26 cellular contexts compared by ENCODE assay signal in the genomic region with DNA sequence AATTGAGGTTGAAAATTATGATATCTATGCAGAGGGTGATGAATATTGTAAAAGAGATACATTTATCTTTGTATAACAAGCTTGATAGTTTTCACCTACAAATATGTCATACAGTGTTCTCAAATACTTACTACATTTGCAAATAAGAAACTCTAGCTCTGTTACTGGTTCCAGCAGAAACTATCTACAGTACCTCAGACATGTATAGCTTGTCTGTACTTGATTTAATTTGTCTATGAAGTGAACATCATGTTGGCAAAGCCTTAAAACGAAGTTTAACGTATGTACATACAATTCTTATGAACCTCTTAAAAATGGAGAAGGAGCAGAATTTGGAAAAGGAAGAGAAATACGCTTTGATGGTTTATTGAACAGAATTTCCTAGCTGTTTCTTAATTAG.
A peak's percentile ranks its signal among the peaks of the same experiment; 100 is the strongest.
DNase-seq lines count a peak whose midpoint lies in the region; ATAC-seq, FAIRE-seq and TF ChIP-seq lines count a peak whose summit lies in the region.
"Had no signal": no experiment of that assay in that cellular context is flagged by ENCODE, and none has a peak within 500 bp of the region (broad histone marks: within the 10 kb centered on the region; RNA-seq: fewer than 3 reads in every experiment).

No MANE protein-coding gene starts in this region.

- H3K4me1 Mint-ChIP-seq in MCF 10A (ENCODE audit: insufficient read depth, unreplicated experiment): peaks cover 16% of the 10 kb centered on the region
- H3K4me1 Mint-ChIP-seq: CD8-positive, alpha-beta memory T cell had no signal

- BruUV-seq in mammary epithelial cell (replicated peaks; lab: Mats Ljungman, UMichigan) (no TSS peak), MCF 10A (replicated peaks; lab: Mats Ljungman, UMichigan) (no TSS peak)

- H3K79me2 ChIP-seq in mammary epithelial cell (ENCODE audit: insufficient read depth, low read length): no peaks in the 10 kb centered on the region

- H3K27ac ChIP-seq in mammary epithelial cell (ENCODE audit: insufficient read depth, low read depth, low read length) (no peak overlapping the region), foreskin keratinocyte (peak overlapping the region; percentile 44)
- H3K27ac ChIP-seq: BLaER1 treated with 17β-estradiol and CSF1 and Interleukin-3, amounts not matched to agents 10 nM and 100 nM; GM23248 had no signal

- dilution Hi-C loops in mammary epithelial cell (cut with HindIII; ENCODE audit: low sequenced_read_pairs): no loop called here

- WGBS in mammary epithelial cell (ENCODE audit: low coverage, missing lambda C conversion rate): 87% methylated on average over 3 of the region's 3 CpGs

- no peak overlapping the region for H3K27ac Mint-ChIP-seq in MCF 10A (ENCODE audit: low read depth, unreplicated experiment)
- H3K27ac Mint-ChIP-seq: CD14-positive monocyte; CD4-positive, alpha-beta T cell; CD8-positive, alpha-beta memory T cell had no signal

- H3K9ac ChIP-seq in mammary epithelial cell (ENCODE audit: insufficient read depth, low read length): no peak overlapping the region
- H3K9ac ChIP-seq: BLaER1 treated with 17β-estradiol and CSF1 and Interleukin-3, amounts not matched to agents 10 nM and 100 nM; GM23248 had no signal

- H3K27me3 ChIP-seq in mammary epithelial cell (ENCODE audit: insufficient read depth, low read length): no peaks in the 10 kb centered on the region
- no peaks in the 10 kb centered on the region for H3K27me3 ChIP-seq in bronchial epithelial cell (ENCODE audit: control insufficient read depth, insufficient read depth, low read length)
- no peaks in the 10 kb centered on the region for H3K27me3 ChIP-seq in foreskin keratinocyte
- H3K27me3 ChIP-seq: BE2C; BLaER1 treated with 17β-estradiol and CSF1 and Interleukin-3, amounts not matched to agents 10 nM and 100 nM had no signal

- no peak overlapping the region for H3K4me3 Mint-ChIP-seq in MCF 10A (ENCODE audit: unreplicated experiment)
- H3K4me3 Mint-ChIP-seq: CD14-positive monocyte; CD4-positive, alpha-beta T cell; CD8-positive, alpha-beta memory T cell had no signal

- intact Hi-C loops in mammary epithelial cell (cut with micrococcal nuclease) (no loop called here), MCF 10A (cut with micrococcal nuclease) (loop anchor here (2.0 kb wide), 2 partner anchors 35 to 201 kb away; a partner anchor contains a TSS)

- DNase-seq in mammary epithelial cell (peak; percentile 29), MCF 10A (ENCODE audit: unreplicated experiment) (no peak), bronchial epithelial cell (ENCODE audit: low read depth) (peak; percentile 81), foreskin keratinocyte (peak in 1 of 2 donors; percentile 68), kidney glomerular epithelial cell (lab: John Stamatoyannopoulos, UW) (no peak), cerebellar nuclear complex (lab: John Stamatoyannopoulos, UW) (no peak)
- DNase-seq: 8988T; ACHN; AML-193; BE2C; CD4-positive, alpha-beta T cell; CD8-positive, alpha-beta memory T cell; DMS 273 treated with DMSO at 0.1 percent for 48 hours; DMS79; EL; GDM1; GM23248; H7; HCEC 1CT had no signal

- no peak overlapping the region for H3K4me3 ChIP-seq in mammary epithelial cell (replicated peaks in 1 of 3; ENCODE audit: insufficient read depth in 1 of 3, low read depth in 2 of 3, low read length in 3 of 3)
- H3K4me3 ChIP-seq in bronchial epithelial cell (ENCODE audit: low read depth, low read length): no peak overlapping the region
- H3K4me3 ChIP-seq: A549; BLaER1 treated with 17β-estradiol and CSF1 and Interleukin-3, amounts not matched to agents 10 nM and 100 nM; GM12878; GM23248 had no signal

- TF ChIP-seq CTCF in mammary epithelial cell (conservative IDR thresholded peaks at IDR 0.05 in 1 of 2, IDR thresholded peaks at IDR 0.05 in 1 of 2; ENCODE audit: extremely low read depth in 1 of 2, insufficient read depth in 1 of 2, low read depth in 1 of 2, low read length in 2 of 2) (no peak), MCF 10A (IDR thresholded peaks at IDR 0.05; ENCODE audit: unreplicated experiment) (no peak), bronchial epithelial cell (IDR thresholded peaks at IDR 0.05; ENCODE audit: insufficient read depth, low read length, severe bottlenecking) (no peak), foreskin keratinocyte (conservative IDR thresholded peaks at IDR 0.05) (no peak)

- H3K4me2 ChIP-seq in mammary epithelial cell (ENCODE audit: insufficient read depth, low read depth, low read length): no peak overlapping the region
- H3K4me2 ChIP-seq: BLaER1 treated with 17β-estradiol and CSF1 and Interleukin-3, amounts not matched to agents 10 nM and 100 nM had no signal

- H3K36me3 Mint-ChIP-seq in MCF 10A (ENCODE audit: insufficient read depth, unreplicated experiment): no peaks in the 10 kb centered on the region
- H3K36me3 Mint-ChIP-seq: CD14-positive monocyte; CD8-positive, alpha-beta memory T cell had no signal

- peaks cover 6% of the 10 kb centered on the region for H3K4me1 ChIP-seq in mammary epithelial cell (ENCODE audit: insufficient read depth, low read length)
- H3K4me1 ChIP-seq in foreskin keratinocyte: peaks cover 27% of the 10 kb centered on the region
- H3K4me1 ChIP-seq: BE2C had no signal

- no peak overlapping the region for H2AFZ ChIP-seq in mammary epithelial cell (ENCODE audit: low read depth, low read length)
- H2AFZ ChIP-seq: GM23248 had no signal

- H3K9me3 Mint-ChIP-seq in MCF 10A (ENCODE audit: unreplicated experiment): no peaks in the 10 kb centered on the region
- H3K9me3 Mint-ChIP-seq: CD4-positive, alpha-beta T cell; CD8-positive, alpha-beta memory T cell had no signal

- H3K9me3 ChIP-seq in mammary epithelial cell (replicated peaks; ENCODE audit: insufficient read depth, low read length): no peaks in the 10 kb centered on the region
- H3K9me3 ChIP-seq: A549, BE2C had no signal

- H3K27me3 Mint-ChIP-seq in MCF 10A (ENCODE audit: insufficient read depth, unreplicated experiment): no peaks in the 10 kb centered on the region
- H3K27me3 Mint-ChIP-seq: CD4-positive, alpha-beta T cell had no signal

- in situ Hi-C loops in mammary epithelial cell (cut with MboI; ENCODE audit: low sequenced_read_pairs in 2 of 2): no loop called here

- CTCF ChIA-PET in mammary epithelial cell (lab: Charles Lee; ENCODE audit: low non-redundant PET): no interaction called here
- CTCF ChIA-PET in MCF 10A (lab: Yijun Ruan, JAX): interaction anchor here (0.9 to 1.6 kb wide), 4 partner anchors 10 to 778 kb away, joined by 3 to 9 read pairs (median 4); no protein-coding TSS in a partner anchor

- POLR2A ChIA-PET in MCF 10A (lab: Yijun Ruan, JAX): interaction anchor here (0.6 to 1.6 kb wide), 9 partner anchors 10 to 219 kb away, joined by 3 to 7 read pairs (median 3); no protein-coding TSS in a partner anchor

- no peaks in the 10 kb centered on the region for H4K20me1 ChIP-seq in mammary epithelial cell (ENCODE audit: insufficient read depth, low read length)
- H4K20me1 ChIP-seq: BLaER1 treated with 17β-estradiol and CSF1 and Interleukin-3, amounts not matched to agents 10 nM and 100 nM had no signal

- no peak for ATAC-seq in foreskin keratinocyte
- ATAC-seq in GM21526 (IDR thresholded peaks at IDR 0.05; ENCODE audit: low FRiP score, unreplicated experiment): no peak
- ATAC-seq: A549, GM12878 had no signal

- H3K36me3 ChIP-seq in mammary epithelial cell (ENCODE audit: insufficient read depth, low read length): no peaks in the 10 kb centered on the region
- H3K36me3 ChIP-seq in bronchial epithelial cell (ENCODE audit: control insufficient read depth, insufficient read depth, low read length): no peaks in the 10 kb centered on the region
- H3K36me3 ChIP-seq: BE2C; BLaER1 treated with 17β-estradiol and CSF1 and Interleukin-3, amounts not matched to agents 10 nM and 100 nM had no signal

- no peak for FAIRE-seq in bronchial epithelial cell (lab: Jason Lieb, UNC)
- FAIRE-seq: A549, D721Med, GM12878, H1 had no signal

Comparison
In these comparisons a context has a peak if more than half of its experiments do, and no peak if none do; other contexts are left out.
1. DNase-seq: peak in mammary epithelial cell (single experiment) and bronchial epithelial cell (single experiment); none in MCF 10A (single experiment), kidney glomerular epithelial cell (single experiment) and cerebellar nuclear complex (0 of 2).